ENCODE assay signal across 14 cellular contexts in genomic region chr13:113898391-113898790, GRCh38. TPM values are rescaled to one million over a fixed set of nuclear protein-coding genes. Genes with fewer than 3 reads are reported as not detected.
DNase-seq lines count a peak whose midpoint lies in the region; TF ChIP-seq lines count a peak whose summit lies in the region.
"Had no signal": no experiment of that assay in that cellular context is flagged by ENCODE, and none has a peak within 500 bp of the region (broad histone marks: within the 10 kb centered on the region; RNA-seq: fewer than 3 reads in every experiment).

No MANE protein-coding gene starts in this region.

- H3K4me3 Mint-ChIP-seq in CD14-positive monocyte (no peak overlapping the region), HFFc6 (no peak overlapping the region)
- H3K4me3 Mint-ChIP-seq: IgD-negative memory B cell had no signal

- H3K27me3 Mint-ChIP-seq in CD14-positive monocyte (ENCODE audit: low read depth in 3 of 3) = peaks cover 18 to 20% (median 19%) of the 10 kb centered on the region in 3 donors
- H3K27me3 Mint-ChIP-seq in HFFc6 (ENCODE audit: insufficient read depth) = peaks cover 3% of the 10 kb centered on the region; the same call in 1 of the 2 replicates

- peak overlapping the region; percentile 92 for H3K27ac ChIP-seq in epithelial cell of prostate
- peak overlapping the region; percentile 98 for H3K27ac ChIP-seq in osteoblast (ENCODE audit: low read depth, low read length)
- H3K27ac ChIP-seq: C4-2B had no signal

- no peak overlapping the region for H3K4me3 ChIP-seq in osteoblast (ENCODE audit: insufficient read depth, low read length)

- intact Hi-C loops in CD14-positive monocyte (cut with micrococcal nuclease) = no loop called here

- no peaks in the 10 kb centered on the region for H3K36me3 ChIP-seq in osteoblast (ENCODE audit: insufficient read depth, low read length)

- DNase-seq in CD14-positive monocyte (ENCODE audit: low spot score) = peak; percentile 13
- DNase-seq in HFFc6 = no peak
- DNase-seq in epithelial cell of prostate (ENCODE audit: low read depth, low spot score) = no peak
- no peak for DNase-seq in osteoblast (ENCODE audit: insufficient read length, low spot score, missing footprints)
- no peak for DNase-seq in cortex of kidney (lab: John Stamatoyannopoulos, UW)
- DNase-seq in inferior parietal cortex (ENCODE audit: extremely low spot score) = no peak
- DNase-seq in NCI-H1105 (lab: John Stamatoyannopoulos, UW) = no peak
- no peak for DNase-seq in superior temporal gyrus (ENCODE audit: extremely low spot score)
- DNase-seq: NCI-H1436, NCI-H2029, NCI-H748 treated with DMSO at 0.1 percent for 48 hours, RPMI8226 had no signal

- TF ChIP-seq CTCF in CD14-positive monocyte (IDR thresholded peaks at IDR 0.05) = no peak
- TF ChIP-seq CTCF in HFFc6 (IDR thresholded peaks at IDR 0.05) = no peak
- TF ChIP-seq CTCF in osteoblast (IDR thresholded peaks at IDR 0.05; ENCODE audit: extremely low read depth, low read depth, low read length) = no peak

- H3K36me3 Mint-ChIP-seq in CD14-positive monocyte = no peaks in the 10 kb centered on the region
- H3K36me3 Mint-ChIP-seq in HFFc6 (ENCODE audit: low read depth) = peaks cover 30% of the 10 kb centered on the region
- H3K36me3 Mint-ChIP-seq: IgD-negative memory B cell had no signal

- H3K9me3 ChIP-seq in osteoblast (ENCODE audit: low read depth, low read length) = no peaks in the 10 kb centered on the region

- no peak overlapping the region for H3K27ac Mint-ChIP-seq in CD14-positive monocyte
- H3K27ac Mint-ChIP-seq in HFFc6 = peak overlapping the region; percentile 98
- H3K27ac Mint-ChIP-seq: IgD-negative memory B cell had no signal

- H4K20me1 ChIP-seq in osteoblast (ENCODE audit: insufficient read depth, low read length) = no peaks in the 10 kb centered on the region

- H3K9me3 Mint-ChIP-seq in CD14-positive monocyte (peaks cover 0 to 12% (median 4%) of the 10 kb centered on the region in 7 donors), HFFc6 (peaks cover 10% of the 10 kb centered on the region)

- H3K4me1 Mint-ChIP-seq in CD14-positive monocyte (no peaks in the 10 kb centered on the region), HFFc6 (ENCODE audit: low read depth) (peaks cover 58% of the 10 kb centered on the region)
- H3K4me1 Mint-ChIP-seq: IgD-negative memory B cell had no signal

- no peaks in the 10 kb centered on the region for H3K79me2 ChIP-seq in osteoblast (ENCODE audit: insufficient read depth, low read length)

- no peaks in the 10 kb centered on the region for H3K27me3 ChIP-seq in osteoblast (ENCODE audit: insufficient read depth, low read length)

- H3K4me1 ChIP-seq in osteoblast (ENCODE audit: insufficient read depth, low read length) = peaks cover 30% of the 10 kb centered on the region

- H2AFZ ChIP-seq in osteoblast (ENCODE audit: low read length) = no peak overlapping the region

- no peak overlapping the region for H3K4me2 ChIP-seq in osteoblast (ENCODE audit: insufficient read depth, low read length)

RNA-seq across cellular contexts. Expression of gene GAS6, which starts 34.5 kb away (rescaled TPM):
- polyA plus RNA-seq in CD14-positive monocyte = 1 to 10 TPM; 1.8 to 1.9 TPM
- total RNA-seq in HFFc6 (2021; fragmentation: NEBNext Ultra II Directional; extraction: Animal tissue kit (Norgen Biotek cat#: 25700)) = 100 to 1,000 TPM; 669 to 813 (median 715) TPM
- 417 and 480 TPM in 2 replicates for total RNA-seq in osteoblast
